31 cellular contexts compared by ENCODE assay signal in the genomic region with DNA sequence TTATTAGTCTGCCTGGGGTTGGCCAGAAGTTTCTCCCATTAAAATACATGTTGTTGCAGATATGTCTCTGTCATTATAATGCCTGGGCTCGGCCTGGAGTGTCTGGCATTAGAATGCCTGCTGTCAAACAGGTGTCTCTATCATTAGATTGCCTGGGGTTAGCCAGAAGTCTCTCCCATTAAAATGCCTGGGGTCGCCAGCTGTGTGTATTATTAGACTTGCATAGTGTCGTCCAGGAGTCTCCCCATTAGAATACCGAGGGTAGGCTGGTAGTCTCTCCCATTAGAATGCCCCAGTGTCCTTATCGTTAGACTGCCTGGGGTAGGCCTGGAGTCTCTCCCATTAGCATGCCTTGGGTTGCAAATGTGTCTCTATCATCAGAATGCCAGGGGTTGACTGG.
"Had no signal": no experiment of that assay in that cellular context is flagged by ENCODE, and none has a peak within 500 bp of the region (broad histone marks: within the 10 kb centered on the region; RNA-seq: fewer than 3 reads in every experiment).

No MANE protein-coding gene starts in this region.

- H3K27me3 ChIP-seq: neutrophil, ovary, right lobe of liver, sigmoid colon, spleen, suprapubic skin, testis, tibial artery, transverse colon, upper lobe of right lung had no signal

- H3K4me3 ChIP-seq: ovary, psoas muscle, right lobe of liver, sigmoid colon, skin epidermis, smooth muscle cell, spleen, suprapubic skin, testis, tibial artery, transverse colon, upper lobe of right lung had no signal

- H2AFZ ChIP-seq: parathyroid adenoma had no signal

- H3K9me3 ChIP-seq: neutrophil, ovary, psoas muscle, right lobe of liver, suprapubic skin, testis had no signal

- H3K4me1 ChIP-seq: parathyroid adenoma, psoas muscle, right lobe of liver, sigmoid colon, spleen, suprapubic skin, testis, tibial artery, transverse colon, upper lobe of right lung had no signal

- ATAC-seq: naive thymus-derived CD8-positive, alpha-beta T cell; natural killer cell treated with Interleukin-12 subunit alpha and Interleukin-12 subunit beta and Interleukin-15 and Interleukin-18, amount 100 ng/mL, for 72 hours; psoas muscle; right cardiac atrium; right lobe of liver; stimulated activated memory B cell treated with anti-CD40 and anti-IgM and Interleukin-4, amounts not matched to agents 10 μg/mL and 1 μg/mL and 100 μg/mL, for 72 hours; stimulated activated naive CD8-positive, alpha-beta T cell treated with anti-CD3 and anti-CD28 coated beads, Interleukin-15, amount 100 ng/mL, for 72 hours; stimulated activated naive CD8-positive, alpha-beta T cell treated with anti-CD3 and anti-CD28 coated beads, Interleukin-15, Interleukin-2, amounts not matched to agents 100 U/mL and 50 U/mL, for 24 hours; upper lobe of right lung had no signal

- H3K9ac ChIP-seq: parathyroid adenoma had no signal

- H3K79me2 ChIP-seq: parathyroid adenoma had no signal

- H3K27ac ChIP-seq: neutrophil, ovary, parathyroid adenoma, psoas muscle, right lobe of liver, sigmoid colon, skin epidermis, spleen, suprapubic skin, testis, tibial artery, transverse colon, upper lobe of right lung had no signal

- DNase-seq: naive B cell; naive thymus-derived CD8-positive, alpha-beta T cell; nephron progenitor cell; nucleus accumbens; ovary; posterior cingulate gyrus; psoas muscle; right cardiac atrium; right lobe of liver; sigmoid colon; spleen; stimulated activated CD4-positive, alpha-beta T cell treated with anti-CD3 and anti-CD28 coated beads, Interleukin-12 subunit alpha, Interleukin-12 subunit beta, amount 100 ng/mL, for 4 hours; stimulated activated CD4-positive, alpha-beta T cell treated with anti-CD3 and anti-CD28 coated beads, Interleukin-1b, Interleukin-23, amount 100 ng/mL, for 48 hours; stimulated activated CD4-positive, alpha-beta T cell treated with anti-CD3 and anti-CD28 coated beads, Interleukin-4, amount 100 ng/mL, for 1 hour; stimulated activated CD4-positive, alpha-beta T cell treated with anti-CD3 and anti-CD28 coated beads, Interleukin-4, amount 100 ng/mL, for 4 hours; stimulated activated CD8-positive, alpha-beta memory T cell treated with anti-CD3 and anti-CD28 coated beads, Interleukin-4, amount 100 ng/mL, for 48 hours; stimulated activated naive CD4-positive, alpha-beta T cell; stimulated activated naive CD8-positive, alpha-beta T cell treated with anti-CD3 and anti-CD28 coated beads, Interleukin-15, amount 100 ng/mL, for 72 hours; stimulated activated naive CD8-positive, alpha-beta T cell treated with anti-CD3 and anti-CD28 coated beads, Interleukin-15, Interleukin-2, amounts not matched to agents 100 U/mL and 50 U/mL, for 24 hours; substantia nigra; testis; tibial artery; transverse colon; upper lobe of right lung had no signal

- H3K4me2 ChIP-seq: smooth muscle cell had no signal

- H3K36me3 ChIP-seq: neutrophil, ovary, right lobe of liver, sigmoid colon, spleen, suprapubic skin, tibial artery, transverse colon, upper lobe of right lung had no signal
